Comparison of ENCODE assay signal across 8 cellular contexts in the genomic region with DNA sequence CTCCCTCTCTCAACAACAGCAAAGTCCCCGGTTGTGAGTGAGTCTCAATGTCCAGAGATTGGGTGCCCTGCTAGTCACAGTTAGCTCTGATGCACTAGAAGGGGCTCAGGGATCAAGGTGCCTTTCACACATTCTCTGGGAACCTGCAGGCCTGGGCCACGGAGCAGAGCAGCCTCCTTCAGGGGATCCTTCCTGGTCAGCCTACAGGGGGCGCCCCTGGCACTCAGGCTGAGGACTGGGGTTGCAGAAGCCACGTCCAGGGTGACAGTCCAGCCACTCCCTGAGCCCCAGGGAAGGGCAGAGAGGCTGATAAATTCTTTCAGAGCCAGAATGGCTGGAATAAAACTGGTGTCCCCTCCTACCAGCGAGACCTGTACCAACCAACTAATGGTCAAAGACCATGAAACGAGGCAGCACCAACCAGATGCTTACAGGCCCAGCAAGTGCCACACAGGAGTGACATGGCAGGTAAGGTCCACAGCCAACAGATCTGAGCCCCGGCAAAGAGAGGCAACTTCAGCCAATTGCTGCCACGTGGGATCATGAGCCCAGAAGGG. TPM values are rescaled to one million over a fixed set of nuclear protein-coding genes. Genes with fewer than 3 reads are reported as not detected.
DNase-seq lines count a peak whose midpoint lies in the region; ATAC-seq, FAIRE-seq and TF ChIP-seq lines count a peak whose summit lies in the region.

No MANE protein-coding gene starts in this region.

- peaks cover 7 to 49% (median 27%) of the 10 kb centered on the region in 3 donors for H3K36me3 ChIP-seq in tibial artery

- H3K4me1 ChIP-seq in tibial artery = peaks cover 0 to 8% (median 6%) of the 10 kb centered on the region in 4 donors

- H3K27me3 ChIP-seq in tibial artery = no peaks in the 10 kb centered on the region

- H3K9me3 ChIP-seq in tibial artery = no peaks in the 10 kb centered on the region

- POLR2A ChIA-PET in activated CD8-positive, alpha-beta T cell treated with anti-CD3 and anti-CD28 coated beads, Interleukin-2, amount 10 ng/mL, durations not matched to agents 7 days and 5 days (lab: Charles Lee) = no interaction called here

- no peak for TF ChIP-seq POLR2A in GM12891 (IDR thresholded peaks at IDR 0.05; ENCODE audit: low read depth, low read length)

- intact Hi-C loops in natural killer cell (cut with micrococcal nuclease) = no loop called here
- intact Hi-C loops in tibial artery (cut with DNase I; ENCODE audit: low total_unique reads) = no loop called here

- peak; percentile 74 for FAIRE-seq in GM12891 (lab: Jason Lieb, UNC)

- H3K36me3 Mint-ChIP-seq in activated CD8-positive, alpha-beta T cell treated with anti-CD3 and anti-CD28 coated beads, Interleukin-2, amount 10 ng/mL, durations not matched to agents 7 days and 5 days (ENCODE audit: low read depth) = peaks cover 4% of the 10 kb centered on the region
- no peaks in the 10 kb centered on the region for H3K36me3 Mint-ChIP-seq in natural killer cell

- H3K27ac Mint-ChIP-seq in activated CD8-positive, alpha-beta T cell treated with anti-CD3 and anti-CD28 coated beads, Interleukin-2, amount 10 ng/mL, durations not matched to agents 7 days and 5 days = no peak overlapping the region
- H3K27ac Mint-ChIP-seq in natural killer cell = no peak overlapping the region

- no peak overlapping the region for H3K4me3 Mint-ChIP-seq in activated CD8-positive, alpha-beta T cell treated with anti-CD3 and anti-CD28 coated beads, Interleukin-2, amount 10 ng/mL, durations not matched to agents 7 days and 5 days
- no peak overlapping the region for H3K4me3 Mint-ChIP-seq in natural killer cell

- CTCF ChIA-PET in activated CD8-positive, alpha-beta T cell treated with anti-CD3 and anti-CD28 coated beads, Interleukin-2, amount 10 ng/mL, durations not matched to agents 7 days and 5 days (lab: Charles Lee) = interaction anchor here (1.3 to 2.4 kb wide), 7 partner anchors 8 to 114 kb away, joined by 4 to 13 read pairs (median 7); a partner anchor contains a TSS

- no peaks in the 10 kb centered on the region for H3K27me3 Mint-ChIP-seq in activated CD8-positive, alpha-beta T cell treated with anti-CD3 and anti-CD28 coated beads, Interleukin-2, amount 10 ng/mL, durations not matched to agents 7 days and 5 days (ENCODE audit: low read depth)
- no peaks in the 10 kb centered on the region for H3K27me3 Mint-ChIP-seq in natural killer cell (ENCODE audit: low read depth in 2 of 2)

- TF ChIP-seq CTCF in natural killer cell (IDR thresholded peaks at IDR 0.05) = peak; percentile 67
- TF ChIP-seq CTCF in tibial artery (IDR thresholded peaks at IDR 0.05) = peak; percentile 39 to 45

- no peaks in the 10 kb centered on the region for H3K9me3 Mint-ChIP-seq in activated CD8-positive, alpha-beta T cell treated with anti-CD3 and anti-CD28 coated beads, Interleukin-2, amount 10 ng/mL, durations not matched to agents 7 days and 5 days (ENCODE audit: insufficient read depth)
- H3K9me3 Mint-ChIP-seq in natural killer cell = no peaks in the 10 kb centered on the region

- peaks cover 14% of the 10 kb centered on the region for H3K4me1 Mint-ChIP-seq in activated CD8-positive, alpha-beta T cell treated with anti-CD3 and anti-CD28 coated beads, Interleukin-2, amount 10 ng/mL, durations not matched to agents 7 days and 5 days (ENCODE audit: low read depth)
- H3K4me1 Mint-ChIP-seq in natural killer cell = peaks cover 4% of the 10 kb centered on the region in 2 donors

- no peak overlapping the region for H3K27ac ChIP-seq in tibial artery

- H3K4me3 ChIP-seq in tibial artery = no peak overlapping the region

- ATAC-seq in activated CD8-positive, alpha-beta T cell treated with anti-CD3 and anti-CD28 coated beads, Interleukin-2, amount 10 ng/mL, durations not matched to agents 7 days and 5 days = peak; percentile 77
- ATAC-seq in esophagus mucosa (peak; percentile 62), natural killer cell (peak; percentile 74 to 87 (median 84))

- DNase-seq in 8988T = peak; percentile 85
- DNase-seq in GM12891 (ENCODE audit: insufficient read length, low spot score) = peak; percentile 76
- DNase-seq in NCI-H69 (lab: John Stamatoyannopoulos, UW) = peak; percentile 43
- peak; percentile 73 for DNase-seq in activated CD8-positive, alpha-beta T cell treated with anti-CD3 and anti-CD28 coated beads, Interleukin-2, amount 10 ng/mL, durations not matched to agents 7 days and 5 days
- DNase-seq in natural killer cell = peak; percentile 55
- peak; percentile 32 to 75 for DNase-seq in tibial artery
- DNase-seq in DMS114 treated with DMSO at 0.1 percent for 48 hours (lab: John Stamatoyannopoulos, UW; ENCODE audit: unreplicated experiment) = no peak

TF ChIP-seq in GM12891, 5 proteins besides CTCF, POLR2A, EP300 and RAD21:
- TF ChIP-seq POLR2AphosphoS5 (IDR thresholded peaks at IDR 0.05; ENCODE audit: low read depth, low read length) (no peak), SPI1 (IDR thresholded peaks at IDR 0.05; ENCODE audit: low read depth, low read length) (no peak), TAF1 (IDR thresholded peaks at IDR 0.05; ENCODE audit: low read depth, low read length) (no peak), POU2F2 (IDR thresholded peaks at IDR 0.05; ENCODE audit: low read depth, low read length) (no peak), PAX5 (IDR thresholded peaks at IDR 0.05; ENCODE audit: insufficient read depth, low read length, severe bottlenecking) (no peak)

RNA-seq across cellular contexts. Expression of a gene that starts 43.5 kb away (rescaled TPM):
- 33.7 TPM for polyA plus RNA-seq in GM12891 (2012; ENCODE audit: low read depth, missing spikeins)
- total RNA-seq in activated CD8-positive, alpha-beta T cell treated with anti-CD3 and anti-CD28 coated beads, Interleukin-2, amount 10 ng/mL, durations not matched to agents 7 days and 5 days = 10 to 100 TPM; 34.1 to 39.0 TPM
- 1.7 TPM for total RNA-seq in esophagus mucosa
- 10 to 100 TPM; 25.9 to 39.1 (median 36.9) TPM for total RNA-seq in natural killer cell

RNA-seq across cellular contexts. Expression of a gene that starts 48.7 kb away (rescaled TPM):
- polyA plus RNA-seq in GM12891 (2012; ENCODE audit: low read depth, missing spikeins) = 22.5 TPM
- 10 to 100 TPM; 38.1 to 38.7 TPM for total RNA-seq in activated CD8-positive, alpha-beta T cell treated with anti-CD3 and anti-CD28 coated beads, Interleukin-2, amount 10 ng/mL, durations not matched to agents 7 days and 5 days
- 19.2 TPM for total RNA-seq in esophagus mucosa
- total RNA-seq in natural killer cell = 10 to 100 TPM; 46.5 to 55.3 (median 53.4) TPM

RNA-seq across cellular contexts. Expression of a gene that starts 59.0 kb away (rescaled TPM):
- 8.0 TPM for polyA plus RNA-seq in GM12891 (2012; ENCODE audit: low read depth, missing spikeins)
- total RNA-seq in activated CD8-positive, alpha-beta T cell treated with anti-CD3 and anti-CD28 coated beads, Interleukin-2, amount 10 ng/mL, durations not matched to agents 7 days and 5 days = 10 to 100 TPM; 17.3 to 18.8 TPM
- 10.0 TPM for total RNA-seq in esophagus mucosa
- 10 to 100 TPM; 28.5 to 33.0 (median 29.6) TPM for total RNA-seq in natural killer cell

Comparison
In these comparisons a context has a peak if more than half of its experiments do, and no peak if none do; other contexts are left out.
1. RNA of a gene that starts 43.5 kb away (total RNA-seq): 34.1 to 39.0 TPM in activated CD8-positive, alpha-beta T cell treated with anti-CD3 and anti-CD28 coated beads, Interleukin-2, amount 10 ng/mL, durations not matched to agents 7 days and 5 days and 25.9 to 39.1 TPM in natural killer cell; 1.7 TPM in esophagus mucosa (single experiment); every median in the first group is over 10 times any median in the second.
2. Peak in every context shown above with its lines, with median percentiles within 50 percentile points of each other: ATAC-seq.